Comparison of ENCODE assay signal across 1 cellular context in the genomic region with DNA sequence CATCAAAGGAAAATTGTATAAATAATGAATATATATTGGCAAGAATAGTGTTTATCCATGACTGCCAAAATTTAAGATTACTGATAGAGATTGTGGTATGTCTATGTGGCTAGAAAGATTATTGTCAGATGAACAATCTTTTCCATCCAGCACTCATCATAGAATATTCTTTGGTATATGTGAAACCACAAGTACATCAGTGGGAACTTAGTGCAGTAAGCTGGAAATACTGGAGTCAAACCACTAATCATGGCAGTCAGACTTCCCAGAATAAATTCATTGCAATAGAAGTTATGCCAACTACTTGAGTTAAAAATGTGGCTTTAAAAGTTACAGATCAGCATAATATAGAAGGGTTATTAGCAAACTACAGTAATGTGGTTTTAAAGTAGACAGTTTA.
TF ChIP-seq lines count a peak whose summit lies in the region.

No MANE protein-coding gene starts in this region.

TF ChIP-seq in IMR-90, 13 proteins besides CTCF, POLR2A, EP300 and RAD21:
- no peak for TF ChIP-seq FOS (IDR thresholded peaks at IDR 0.05; ENCODE audit: low read depth, low read length)
- no peak for TF ChIP-seq MAZ (IDR thresholded peaks at IDR 0.05; ENCODE audit: borderline replicate concordance, low read depth, low read length)
- TF ChIP-seq, protein P1, sequence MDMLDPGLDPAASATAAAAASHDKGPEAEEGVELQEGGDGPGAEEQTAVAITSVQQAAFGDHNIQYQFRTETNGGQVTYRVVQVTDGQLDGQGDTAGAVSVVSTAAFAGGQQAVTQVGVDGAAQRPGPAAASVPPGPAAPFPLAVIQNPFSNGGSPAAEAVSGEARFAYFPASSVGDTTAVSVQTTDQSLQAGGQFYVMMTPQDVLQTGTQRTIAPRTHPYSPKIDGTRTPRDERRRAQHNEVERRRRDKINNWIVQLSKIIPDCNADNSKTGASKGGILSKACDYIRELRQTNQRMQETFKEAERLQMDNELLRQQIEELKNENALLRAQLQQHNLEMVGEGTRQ (IDR thresholded peaks at IDR 0.05; ENCODE audit: low read depth, low read length) = no peak
- TF ChIP-seq MAFK (IDR thresholded peaks at IDR 0.05; ENCODE audit: low read depth, low read length) = no peak
- TF ChIP-seq, protein P2, sequence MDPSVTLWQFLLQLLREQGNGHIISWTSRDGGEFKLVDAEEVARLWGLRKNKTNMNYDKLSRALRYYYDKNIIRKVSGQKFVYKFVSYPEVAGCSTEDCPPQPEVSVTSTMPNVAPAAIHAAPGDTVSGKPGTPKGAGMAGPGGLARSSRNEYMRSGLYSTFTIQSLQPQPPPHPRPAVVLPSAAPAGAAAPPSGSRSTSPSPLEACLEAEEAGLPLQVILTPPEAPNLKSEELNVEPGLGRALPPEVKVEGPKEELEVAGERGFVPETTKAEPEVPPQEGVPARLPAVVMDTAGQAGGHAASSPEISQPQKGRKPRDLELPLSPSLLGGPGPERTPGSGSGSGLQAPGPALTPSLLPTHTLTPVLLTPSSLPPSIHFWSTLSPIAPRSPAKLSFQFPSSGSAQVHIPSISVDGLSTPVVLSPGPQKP (IDR thresholded peaks at IDR 0.05; ENCODE audit: borderline replicate concordance, low read depth, low read length) = no peak
- TF ChIP-seq CHD1 (IDR thresholded peaks at IDR 0.05; ENCODE audit: low read depth, low read length) = no peak
- no peak for TF ChIP-seq CEBPB (IDR thresholded peaks at IDR 0.05; ENCODE audit: low read depth, low read length)
- no peak for TF ChIP-seq RFX5 (IDR thresholded peaks at IDR 0.05; ENCODE audit: low read depth, low read length)
- TF ChIP-seq NFE2L2 (IDR thresholded peaks at IDR 0.05; ENCODE audit: low read depth, low read length) = no peak
- TF ChIP-seq BHLHE40 (IDR thresholded peaks at IDR 0.05; ENCODE audit: low read depth, low read length) = no peak
- TF ChIP-seq RCOR1 (IDR thresholded peaks at IDR 0.05; ENCODE audit: insufficient replicate concordance, low read length) = no peak
- TF ChIP-seq SMC3 (IDR thresholded peaks at IDR 0.05; ENCODE audit: low read depth, low read length) = no peak
- TF ChIP-seq MXI1 (IDR thresholded peaks at IDR 0.05; ENCODE audit: borderline replicate concordance, low read depth, low read length) = no peak
